ENCODE assay signal across 20 cellular contexts in the genomic region with DNA sequence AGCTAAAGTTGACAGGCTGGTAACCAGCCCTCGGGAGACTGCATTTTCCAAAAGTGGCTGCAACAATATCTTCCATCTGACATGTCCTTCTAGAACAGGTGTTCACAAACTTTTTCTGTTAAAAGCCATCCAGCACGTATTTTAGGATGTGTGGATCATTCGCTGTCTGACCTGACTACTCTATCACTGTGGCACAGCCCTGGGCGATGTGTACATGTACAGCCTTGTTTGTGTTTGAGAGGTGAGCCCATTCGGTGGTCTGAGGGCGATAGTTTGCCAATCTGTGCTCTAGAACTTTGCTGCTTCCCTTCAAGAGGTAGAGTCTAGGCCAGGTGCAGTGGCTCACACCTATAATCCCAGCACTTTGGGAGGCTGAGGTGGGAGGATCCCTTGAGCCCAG.
DNase-seq lines count a peak whose midpoint lies in the region; ATAC-seq and TF ChIP-seq lines count a peak whose summit lies in the region.
"Had no signal": no experiment of that assay in that cellular context is flagged by ENCODE, and none has a peak within 500 bp of the region (broad histone marks: within the 10 kb centered on the region; RNA-seq: fewer than 3 reads in every experiment).

No MANE protein-coding gene starts in this region.

- DNase-seq in cardiac muscle cell (ENCODE audit: low read depth in 1 of 2, low spot score in 1 of 2) (no peak), Right ventricle myocardium inferior (ENCODE audit: missing footprints) (no peak), WTC11 (ENCODE audit: low spot score) (no peak), AG08396 (ENCODE audit: low spot score) (no peak), NOMO-1 treated with DMSO at 0.1 percent for 48 hours (lab: John Stamatoyannopoulos, UW; ENCODE audit: unreplicated experiment) (no peak)
- DNase-seq: 8988T, GOT3, NCI-H1092, NCI-H1436, NCI-H1930, NCI-H226, NCI-H510A treated with DMSO at 0.1 percent for 48 hours, NCI-H748 treated with DMSO at 0.1 percent for 48 hours, SHP77 had no signal

- H3K4me3 Mint-ChIP-seq in WTC11 (no peak overlapping the region), nephron (no peak overlapping the region)
- H3K4me3 Mint-ChIP-seq: CD14-positive monocyte; T-helper 1 cell treated with Interleukin-12 subunit alpha and Interleukin-12 subunit beta and Interleukin-4 antibody, amounts not matched to agents 30 μg/mL and 1 μg/mL, for 36 hours had no signal

- peak overlapping the region; percentile 65 for H3K27ac ChIP-seq in cardiac muscle cell

- H3K9me3 Mint-ChIP-seq in WTC11: no peaks in the 10 kb centered on the region
- no peaks in the 10 kb centered on the region for H3K9me3 Mint-ChIP-seq in nephron
- H3K9me3 Mint-ChIP-seq: T-helper 1 cell treated with Interleukin-12 subunit alpha and Interleukin-12 subunit beta and Interleukin-4 antibody, amounts not matched to agents 30 μg/mL and 1 μg/mL, for 36 hours had no signal

- no peaks in the 10 kb centered on the region for H3K36me3 ChIP-seq in cardiac muscle cell

- H3K27me3 Mint-ChIP-seq in WTC11 (ENCODE audit: low read depth): no peaks in the 10 kb centered on the region
- H3K27me3 Mint-ChIP-seq in nephron (ENCODE audit: low read depth): no peaks in the 10 kb centered on the region

- H3K27ac Mint-ChIP-seq in WTC11 (peak overlapping the region; percentile 68), nephron (peak overlapping the region in 2 of 3 experiments; percentile 49 to 88)
- H3K27ac Mint-ChIP-seq: CD14-positive monocyte; T-helper 1 cell treated with Interleukin-12 subunit alpha and Interleukin-12 subunit beta and Interleukin-4 antibody, amounts not matched to agents 30 μg/mL and 1 μg/mL, for 36 hours had no signal

- CTCF ChIA-PET in WTC11 (lab: Charles Lee): interaction anchor here (0.8 to 1.9 kb wide), 3 partner anchors 8 to 50 kb away, joined by 3 to 6 read pairs (median 4); no protein-coding TSS in a partner anchor

- TF ChIP-seq CTCF in cardiac muscle cell (IDR thresholded peaks at IDR 0.05; ENCODE audit: low read depth, low read length): no peak
- TF ChIP-seq CTCF in WTC11 (IDR thresholded peaks at IDR 0.05): no peak
- TF ChIP-seq CTCF in nephron (IDR thresholded peaks at IDR 0.05; ENCODE audit: unreplicated experiment in 3 of 3): no peak

- H3K4me1 Mint-ChIP-seq in WTC11 (peaks cover 39% of the 10 kb centered on the region), nephron (peaks cover 25% of the 10 kb centered on the region)
- H3K4me1 Mint-ChIP-seq: CD14-positive monocyte had no signal

- intact Hi-C loops in Right ventricle myocardium inferior (cut with DNase I): no loop called here

- H3K4me3 ChIP-seq in cardiac muscle cell: no peak overlapping the region
- H3K4me3 ChIP-seq: GM12878 had no signal

- no peaks in the 10 kb centered on the region for H3K27me3 ChIP-seq in cardiac muscle cell

- H3K9me3 ChIP-seq in cardiac muscle cell (ENCODE audit: low read depth): no peaks in the 10 kb centered on the region

- peaks cover 16% of the 10 kb centered on the region for H3K4me1 ChIP-seq in cardiac muscle cell (ENCODE audit: low read depth)

- no peaks in the 10 kb centered on the region for H3K36me3 Mint-ChIP-seq in WTC11
- no peaks in the 10 kb centered on the region for H3K36me3 Mint-ChIP-seq in nephron (ENCODE audit: low read depth)
- H3K36me3 Mint-ChIP-seq: CD14-positive monocyte had no signal

- POLR2A ChIA-PET in WTC11 (lab: Charles Lee): no interaction called here

- ATAC-seq in Right ventricle myocardium inferior (no peak), WTC11 (no peak), GM19351 (IDR thresholded peaks at IDR 0.05; ENCODE audit: unreplicated experiment) (no peak), HG02642 (IDR thresholded peaks at IDR 0.05; ENCODE audit: poor library complexity, unreplicated experiment) (no peak)
- ATAC-seq: GM12878 had no signal

TF ChIP-seq in WTC11, 78 proteins besides CTCF, POLR2A, EP300 and RAD21:
- TF ChIP-seq HMGA2 (CRISPR knock-in tag; IDR thresholded peaks at IDR 0.05) (no peak), ZNF232 (CRISPR knock-in tag; IDR thresholded peaks at IDR 0.05) (no peak), ZNF423 (CRISPR knock-in tag; IDR thresholded peaks at IDR 0.05) (no peak)
